In the genomic region with DNA sequence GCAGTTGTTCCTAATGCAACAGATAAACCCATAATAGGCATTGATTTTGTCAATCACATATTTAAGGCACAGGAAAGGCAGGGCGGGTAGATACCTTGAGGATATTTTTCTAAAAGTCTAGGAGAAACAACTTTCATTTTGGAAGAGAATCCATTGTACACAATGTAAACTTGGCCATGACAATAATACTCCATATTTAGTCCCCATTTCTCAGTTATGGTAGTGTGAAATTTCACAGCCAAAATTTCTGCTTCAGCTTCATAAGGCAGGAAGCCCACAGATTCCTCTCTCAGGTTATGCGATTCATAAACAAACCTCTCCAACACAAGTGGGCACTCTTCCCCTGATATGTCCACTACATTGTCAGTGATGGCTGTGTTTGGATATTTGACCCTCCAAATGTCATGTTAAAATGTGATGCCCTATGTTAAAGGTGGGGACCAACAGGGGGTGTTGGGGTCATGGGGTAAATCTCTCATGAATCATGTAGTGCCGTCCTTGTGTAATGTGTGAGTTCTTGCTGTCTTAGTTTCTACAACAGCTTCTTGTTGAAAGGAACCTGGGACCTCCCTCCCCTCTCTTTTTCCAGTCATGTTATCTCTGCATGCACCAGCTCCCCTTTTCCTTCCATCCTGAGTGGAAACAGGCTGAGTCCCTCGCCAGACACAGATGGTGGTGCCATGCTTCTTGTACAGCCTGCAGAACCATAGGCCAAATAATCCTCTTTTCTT, we compare ENCODE assay signal across 24 cellular contexts.
"Had no signal": no experiment of that assay in that cellular context is flagged by ENCODE, and none has a peak within 500 bp of the region (broad histone marks: within the 10 kb centered on the region; RNA-seq: fewer than 3 reads in every experiment).

No MANE protein-coding gene starts in this region.

- ATAC-seq: activated naive CD8-positive, alpha-beta T cell treated with anti-CD3 and anti-CD28 coated beads, Interleukin-2, amount 50 U/mL, for 24 hours; activated T-cell treated with anti-CD3 and anti-CD28 coated beads, Interleukin-2, amount 50 U/mL, for 4 hours; activated T-helper 17 cell treated with anti-CD3 and anti-CD28 coated beads, Interleukin-2, amount 50 U/mL, for 72 hours; esophagus mucosa; naive thymus-derived CD4-positive, alpha-beta T cell; stimulated activated memory B cell treated with anti-CD40 and anti-IgM and Interleukin-4, amounts not matched to agents 10 μg/mL and 1 μg/mL and 100 μg/mL, for 72 hours; stimulated activated naive CD8-positive, alpha-beta T cell treated with anti-CD3 and anti-CD28 coated beads, Interleukin-15, amount 100 ng/mL, for 72 hours; upper lobe of right lung had no signal

- H3K4me3 ChIP-seq: neural progenitor cell, sigmoid colon, suprapubic skin, tibial artery, upper lobe of right lung had no signal

- H3K4me1 ChIP-seq: neural progenitor cell, sigmoid colon, suprapubic skin, tibial artery, upper lobe of right lung had no signal

- DNase-seq: activated CD4-positive, alpha-beta memory T cell treated with anti-CD3 and anti-CD28 coated beads, Interleukin-2, amount 10 ng/mL, durations not matched to agents 7 days and 5 days; activated CD4-positive, alpha-beta T cell treated with anti-CD3 and anti-CD28 coated beads for 1 hour; activated CD4-positive, alpha-beta T cell treated with anti-CD3 and anti-CD28 coated beads, Interleukin-2, amount 10 ng/mL, durations not matched to agents 7 days and 5 days; activated CD8-positive, alpha-beta memory T cell treated with anti-CD3 and anti-CD28 coated beads, Interleukin-2, amount 50 U/mL, for 48 hours; activated naive CD8-positive, alpha-beta T cell treated with anti-CD3 and anti-CD28 coated beads, Interleukin-2, amount 50 U/mL, for 24 hours; activated T-cell treated with anti-CD3 and anti-CD28 coated beads, Interleukin-2, amount 50 U/mL, for 4 hours; endodermal cell; foreskin fibroblast; naive thymus-derived CD4-positive, alpha-beta T cell; sigmoid colon; small intestine; stimulated activated CD4-positive, alpha-beta T cell treated with anti-CD3 and anti-CD28 coated beads, Interleukin-4, amount 100 ng/mL, for 4 hours; stimulated activated CD8-positive, alpha-beta memory T cell treated with anti-CD3 and anti-CD28 coated beads, Interleukin-4, amount 100 ng/mL, for 48 hours; stimulated activated naive CD8-positive, alpha-beta T cell treated with anti-CD3 and anti-CD28 coated beads, Interleukin-15, amount 100 ng/mL, for 72 hours; SW 1271; T1000; tibial artery; upper lobe of right lung; WERI-Rb-1 had no signal

- H3K27ac ChIP-seq: neural progenitor cell, sigmoid colon, suprapubic skin, tibial artery, upper lobe of right lung, WERI-Rb-1 had no signal

- H3K27me3 ChIP-seq: neural progenitor cell, sigmoid colon, suprapubic skin, tibial artery, upper lobe of right lung had no signal
